ENCODE assay signal across 1 cellular context in genomic region chr21:33948096-33948950, GRCh38.
TF ChIP-seq lines count a peak whose summit lies in the region.

No MANE protein-coding gene starts in this region.

TF ChIP-seq in GM12878, 131 proteins besides CTCF, POLR2A, EP300 and RAD21 (continued from another document and continues in another):
- no peak for TF ChIP-seq ATF3 (IDR thresholded peaks at IDR 0.05; ENCODE audit: borderline replicate concordance, extremely low read depth, low read depth, low read length)
- TF ChIP-seq ZNF592 (IDR thresholded peaks at IDR 0.05) = peak; percentile 35; the same call in 1 of the 2 replicates
- no peak for TF ChIP-seq ASH2L (IDR thresholded peaks at IDR 0.05; ENCODE audit: borderline replicate concordance, low read depth)
- TF ChIP-seq CBX5 (IDR thresholded peaks at IDR 0.05; ENCODE audit: low read depth) = 0 out of 2 replicates have a peak, but pooled peaks have one; percentile 18
- TF ChIP-seq SPI1 (IDR thresholded peaks at IDR 0.05; ENCODE audit: borderline replicate concordance, insufficient read depth, low read depth, low read length) = peak; percentile 71; the same call in 1 of the 2 replicates
- TF ChIP-seq STAT3 (IDR thresholded peaks at IDR 0.05; ENCODE audit: low read depth, low read length) = no peak
- TF ChIP-seq DPF2 (IDR thresholded peaks at IDR 0.05) = peak; percentile 59; the same call in 1 of the 2 replicates
- 0 out of 2 replicates have a peak, but pooled peaks have one; percentile 69 for TF ChIP-seq TCF3 (IDR thresholded peaks at IDR 0.05; ENCODE audit: borderline replicate concordance, insufficient read depth, low read depth, low read length)
- TF ChIP-seq TCF7 (IDR thresholded peaks at IDR 0.05; ENCODE audit: borderline replicate concordance) = no peak; the same call in 1 of the 2 replicates
- peak; percentile 79 to 88 for TF ChIP-seq SRF (IDR thresholded peaks at IDR 0.05; ENCODE audit: low read depth in 2 of 2, low read length in 2 of 2)
- peak; percentile 87; the same call in 1 of the 2 replicates for TF ChIP-seq WRNIP1 (IDR thresholded peaks at IDR 0.05; ENCODE audit: borderline replicate concordance, low read depth, low read length)
- TF ChIP-seq NKRF (conservative IDR thresholded peaks at IDR 0.05) = no peak; the same call in 1 of the 2 replicates
- TF ChIP-seq SMAD1 (IDR thresholded peaks at IDR 0.05; ENCODE audit: low read depth, partially characterized antibody) = no peak
- TF ChIP-seq KLF5 (IDR thresholded peaks at IDR 0.05; ENCODE audit: partially characterized antibody) = peak; percentile 88
- peak; percentile 43; the same call in 1 of the 2 replicates for TF ChIP-seq CREB1 (IDR thresholded peaks at IDR 0.05; ENCODE audit: low read depth)
- TF ChIP-seq KAT2A (conservative IDR thresholded peaks at IDR 0.05; ENCODE audit: control insufficient read depth, low read depth, low read length) = no peak
- TF ChIP-seq JUND (IDR thresholded peaks at IDR 0.05; ENCODE audit: low read depth, low read length) = peak; percentile 45; the same call in 1 of the 2 replicates
- peak; percentile 79 for TF ChIP-seq BMI1 (IDR thresholded peaks at IDR 0.05; ENCODE audit: borderline replicate concordance)
- TF ChIP-seq BCLAF1 (IDR thresholded peaks at IDR 0.05) = no peak
- peak; percentile 14; the same call in 1 of the 2 replicates for TF ChIP-seq PML (IDR thresholded peaks at IDR 0.05; ENCODE audit: low read length)
- no peak for TF ChIP-seq USF1 (IDR thresholded peaks at IDR 0.05; ENCODE audit: borderline replicate concordance, extremely low read length, insufficient read depth, low read depth, low read length)
- no peak for TF ChIP-seq BCL3 (IDR thresholded peaks at IDR 0.05; ENCODE audit: borderline replicate concordance, insufficient read depth, low read depth, low read length, poor library complexity, severe bottlenecking)
- peak; percentile 36; the same call in 1 of the 2 replicates for TF ChIP-seq JUNB (IDR thresholded peaks at IDR 0.05)
- no peak for TF ChIP-seq CHD4 (IDR thresholded peaks at IDR 0.05)
- peak; percentile 94 for TF ChIP-seq YY1 (IDR thresholded peaks at IDR 0.05; ENCODE audit: low read depth, low read length)
- TF ChIP-seq POLR2AphosphoS5 (IDR thresholded peaks at IDR 0.05; ENCODE audit: low read length) = peak; percentile 83
- TF ChIP-seq IRF3 (IDR thresholded peaks at IDR 0.05) = no peak
- peak; percentile 56; the same call in 1 of the 2 replicates for TF ChIP-seq TBL1XR1 (IDR thresholded peaks at IDR 0.05; ENCODE audit: low read depth, low read length)
- 0 out of 2 replicates have a peak, but pooled peaks have one; percentile 19 for TF ChIP-seq ZNF24 (IDR thresholded peaks at IDR 0.05)
- TF ChIP-seq MTA3 (IDR thresholded peaks at IDR 0.05; ENCODE audit: borderline replicate concordance, low read length) = no peak
- TF ChIP-seq SREBF1 (IDR thresholded peaks at IDR 0.05; ENCODE audit: low read length) = no peak
- TF ChIP-seq STAT1 (conservative IDR thresholded peaks at IDR 0.05) = no peak
- no peak for TF ChIP-seq SUPT20H (IDR thresholded peaks at IDR 0.05; ENCODE audit: borderline replicate concordance, control insufficient read depth, low read depth, low read length)
- TF ChIP-seq ZNF384 (IDR thresholded peaks at IDR 0.05; ENCODE audit: borderline replicate concordance, low read depth, low read length) = 0 out of 2 replicates have a peak, but pooled peaks have one; percentile 4
- peak; percentile 82 for TF ChIP-seq ZBTB40 (IDR thresholded peaks at IDR 0.05; ENCODE audit: borderline replicate concordance)
- TF ChIP-seq MEF2A (IDR thresholded peaks at IDR 0.05; ENCODE audit: insufficient read depth, low read depth, low read length) = 0 out of 2 replicates have a peak, but pooled peaks have one; percentile 45
- TF ChIP-seq POU2F2 (IDR thresholded peaks at IDR 0.05; ENCODE audit: borderline replicate concordance, low read depth, low read length) = peak; percentile 85; the same call in 2 of the 3 replicates
- no peak for TF ChIP-seq YBX1 (IDR thresholded peaks at IDR 0.05)
- TF ChIP-seq NBN (IDR thresholded peaks at IDR 0.05) = peak; percentile 98
- TF ChIP-seq NFIC (IDR thresholded peaks at IDR 0.05; ENCODE audit: low read depth, low read length) = peak; percentile 11; the same call in 1 of the 2 replicates
- TF ChIP-seq NR2C1 (IDR thresholded peaks at IDR 0.05) = peak; percentile 79
- peak; percentile 69 for TF ChIP-seq MTA2 (IDR thresholded peaks at IDR 0.05; ENCODE audit: low read depth)
- no peak; the same call in 1 of the 2 replicates for TF ChIP-seq POLR2AphosphoS2 (IDR thresholded peaks at IDR 0.05; ENCODE audit: low read depth, low read length)
- TF ChIP-seq CEBPB (IDR thresholded peaks at IDR 0.05; ENCODE audit: borderline replicate concordance in 1 of 2, low read depth in 2 of 2, low read length in 2 of 2) = no peak
- no peak for TF ChIP-seq HDAC6 (IDR thresholded peaks at IDR 0.05; ENCODE audit: unreplicated experiment)
- no peak for TF ChIP-seq E2F4 (IDR thresholded peaks at IDR 0.05; ENCODE audit: low read depth, low read length)
